10 cellular contexts compared by ENCODE assay signal in the genomic region with DNA sequence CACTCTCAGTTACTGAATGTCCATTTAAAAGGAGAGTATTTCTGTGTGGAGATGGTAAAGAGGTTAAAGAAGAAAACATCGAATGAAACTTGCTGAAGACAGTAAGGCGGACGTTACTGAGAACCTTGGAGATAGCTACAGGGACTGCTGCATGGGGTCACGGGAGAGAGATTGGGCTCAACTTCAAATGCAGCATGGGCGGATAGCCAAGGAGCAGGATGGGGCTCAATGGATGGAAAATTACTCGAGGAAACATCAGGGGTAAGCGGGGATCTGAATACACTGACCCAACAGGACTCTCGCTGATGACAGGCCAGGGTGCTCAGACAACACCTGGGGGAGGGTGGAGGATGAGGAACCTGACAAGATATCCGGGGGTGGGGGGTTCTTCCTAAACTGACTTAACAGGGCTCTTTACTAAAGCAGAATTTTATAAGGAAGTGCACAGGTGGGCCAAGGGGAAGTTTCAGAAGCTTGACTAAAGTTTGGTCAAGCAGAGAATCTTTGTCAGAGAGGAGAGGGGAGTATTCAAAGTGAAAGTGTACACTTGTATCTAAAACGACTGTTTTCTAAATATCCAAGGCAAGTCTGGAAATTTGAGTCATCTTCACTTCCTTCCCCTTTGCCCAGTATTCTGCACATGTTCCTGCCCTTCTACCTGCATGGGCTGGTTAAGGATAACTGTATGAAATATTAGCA. TPM values are rescaled to one million over a fixed set of nuclear protein-coding genes. Genes with fewer than 3 reads are reported as not detected.
DNase-seq lines count a peak whose midpoint lies in the region; ATAC-seq and TF ChIP-seq lines count a peak whose summit lies in the region.
"Had no signal": no experiment of that assay in that cellular context is flagged by ENCODE, and none has a peak within 500 bp of the region (broad histone marks: within the 10 kb centered on the region; RNA-seq: fewer than 3 reads in every experiment).

No MANE protein-coding gene starts in this region.

- H3K79me2 ChIP-seq in Karpas-422 (ENCODE audit: low read length): no peaks in the 10 kb centered on the region
- no peaks in the 10 kb centered on the region for H3K79me2 ChIP-seq in hepatocyte

- H3K27ac ChIP-seq in Karpas-422 (ENCODE audit: low read length) (no peak overlapping the region), hepatocyte (peak overlapping the region; percentile 95)

- H3K9me2 ChIP-seq in Karpas-422 (replicated peaks; ENCODE audit: insufficient read depth, low read length): no peaks in the 10 kb centered on the region
- H3K9me2 ChIP-seq in hepatocyte (replicated peaks; ENCODE audit: insufficient read depth): no peaks in the 10 kb centered on the region

- H3K4me1 ChIP-seq in Karpas-422 (ENCODE audit: low read length): peaks cover 12% of the 10 kb centered on the region
- peaks cover 13% of the 10 kb centered on the region for H3K4me1 ChIP-seq in hepatocyte (ENCODE audit: insufficient read depth)

- H3K4me3 ChIP-seq in Karpas-422 (ENCODE audit: low read length) (no peak overlapping the region), hepatocyte (no peak overlapping the region), H7 (ENCODE audit: insufficient read depth, low read depth, low read length) (no peak overlapping the region), MG63 (no peak overlapping the region)

- peak overlapping the region; percentile 74 for H2AFZ ChIP-seq in Karpas-422 (ENCODE audit: low read length)
- no peak overlapping the region for H2AFZ ChIP-seq in hepatocyte

- H3K27me3 ChIP-seq in Karpas-422 (ENCODE audit: low read length) (no peaks in the 10 kb centered on the region), hepatocyte (no peaks in the 10 kb centered on the region), H7 (ENCODE audit: control insufficient read depth, insufficient read depth, low read length) (no peaks in the 10 kb centered on the region), MG63 (no peaks in the 10 kb centered on the region)

- peak; percentile 56 for ATAC-seq in GM18519 (IDR thresholded peaks at IDR 0.05; ENCODE audit: low FRiP score, unreplicated experiment)
- peak; percentile 80 for ATAC-seq in GM21717 (IDR thresholded peaks at IDR 0.05; ENCODE audit: unreplicated experiment)
- ATAC-seq in sciatic nerve: no peak

- no peak for TF ChIP-seq CTCF in hepatocyte (IDR thresholded peaks at IDR 0.05; ENCODE audit: poor library complexity)

- intact Hi-C loops in sciatic nerve (cut with DNase I): loop anchor here (10.0 kb wide), 2 partner anchors 166 to 536 kb away; partner anchors contain the start of gene REPS1

- H3K4me2 ChIP-seq in Karpas-422 (ENCODE audit: low read depth, low read length, poor library complexity, severe bottlenecking) (peak overlapping the region; percentile 10), hepatocyte (peak overlapping the region; percentile 31)

- DNase-seq in Karpas-422: peak; percentile 45
- DNase-seq in hepatocyte (ENCODE audit: low spot score): no peak
- no peak for DNase-seq in sciatic nerve (ENCODE audit: low spot score)
- DNase-seq in NCI-H82 treated with DMSO at 0.1 percent for 48 hours (lab: John Stamatoyannopoulos, UW; ENCODE audit: unreplicated experiment): no peak
- DNase-seq in H7: no peak
- no peak for DNase-seq in MG63

- 77% methylated on average over 10 of the region's 10 CpGs for WGBS in hepatocyte (ENCODE audit: low lambda C conversion rate, missing lambda C conversion rate)

- no peaks in the 10 kb centered on the region for H4K20me1 ChIP-seq in Karpas-422 (ENCODE audit: insufficient read depth, low read depth, low read length)
- no peaks in the 10 kb centered on the region for H4K20me1 ChIP-seq in hepatocyte (ENCODE audit: insufficient read depth, poor library complexity, severe bottlenecking)

- peak overlapping the region; percentile 7; the same call in 1 of the 2 replicates for H3K9ac ChIP-seq in Karpas-422 (ENCODE audit: low read length)

- H3K9me3 ChIP-seq in Karpas-422 (ENCODE audit: low read length): no peaks in the 10 kb centered on the region
- no peaks in the 10 kb centered on the region for H3K9me3 ChIP-seq in hepatocyte (ENCODE audit: low read depth)
- H3K9me3 ChIP-seq in MG63: no peaks in the 10 kb centered on the region

- H3K36me3 ChIP-seq in Karpas-422 (ENCODE audit: insufficient read depth, low read length) (no peaks in the 10 kb centered on the region), hepatocyte (replicated peaks; ENCODE audit: insufficient read depth, low read depth) (no peaks in the 10 kb centered on the region), H7 (replicated peaks; ENCODE audit: control insufficient read depth, insufficient read depth, low read length) (no peaks in the 10 kb centered on the region), MG63 (no peaks in the 10 kb centered on the region)

RNA-seq across cellular contexts. Expression of gene ECT2L, which starts 22.8 kb away (rescaled TPM):
- not detected in 2 replicates for total RNA-seq in Karpas-422 (2014; rRNA removed; shearing (Covaris generic); ENCODE audit: low replicate concordance)
- 0.16 TPM in 1 of 2 replicates, not detected in the other for total RNA-seq in hepatocyte
- polyA plus RNA-seq in hepatocyte: 0.04 TPM in 1 of 2 replicates, not detected in the other
- total RNA-seq in sciatic nerve: 0.49 TPM
- total RNA-seq in H7 (2014; rRNA removed; shearing (Covaris generic)): 0.03 TPM in 1 of 2 replicates, not detected in the other
- total RNA-seq in MG63 (2014; rRNA removed; shearing (Covaris generic); ENCODE audit: low replicate concordance): not detected in 2 replicates
- total RNA-seq: epithelial cell of proximal tubule, NCI-H460 had no signal

RNA-seq across cellular contexts. Expression of gene CCDC28A, which starts 45.1 kb away (rescaled TPM):
- total RNA-seq in Karpas-422 (2014; rRNA removed; shearing (Covaris generic); ENCODE audit: low replicate concordance): 43.8 and 55.2 TPM in 2 replicates
- total RNA-seq in hepatocyte (11.8 and 12.0 TPM in 2 replicates), sciatic nerve (16.8 TPM)
- polyA plus RNA-seq in hepatocyte: 8.9 and 9.1 TPM in 2 replicates
- total RNA-seq in H7 (2014; rRNA removed; shearing (Covaris generic)): 9.1 and 9.9 TPM in 2 replicates
- 15.3 and 30.8 TPM in 2 replicates for total RNA-seq in MG63 (2014; rRNA removed; shearing (Covaris generic); ENCODE audit: low replicate concordance)
